20 cellular contexts compared by ENCODE assay signal in genomic region chr7:19114591-19114855, GRCh38. TPM values are rescaled to one million over a fixed set of nuclear protein-coding genes. Genes with fewer than 3 reads are reported as not detected.
DNase-seq lines count a peak whose midpoint lies in the region; ATAC-seq and TF ChIP-seq lines count a peak whose summit lies in the region.
"Had no signal": no experiment of that assay in that cellular context is flagged by ENCODE, and none has a peak within 500 bp of the region (broad histone marks: within the 10 kb centered on the region; RNA-seq: fewer than 3 reads in every experiment).

No MANE protein-coding gene starts in this region.

- no peak overlapping the region for H3K4ac ChIP-seq in neuronal stem cell (ENCODE audit: low read length)

- peaks cover 56% of the 10 kb centered on the region for H3K4me1 Mint-ChIP-seq in osteocyte (ENCODE audit: unreplicated experiment)
- no peaks in the 10 kb centered on the region for H3K4me1 Mint-ChIP-seq in CD4-positive, alpha-beta T cell (ENCODE audit: low read depth)
- peaks cover 6% of the 10 kb centered on the region for H3K4me1 Mint-ChIP-seq in stimulated activated naive CD8-positive, alpha-beta T cell treated with anti-CD3 and anti-CD28 coated beads, Interleukin-15, amount 100 ng/mL, for 72 hours

- H3K79me1 ChIP-seq in neuronal stem cell (ENCODE audit: low read depth, low read length), result no peaks in the 10 kb centered on the region

- ATAC-seq in CD4-positive, alpha-beta T cell (ENCODE audit: poor library complexity), result no peak
- no peak for ATAC-seq in stimulated activated naive CD8-positive, alpha-beta T cell treated with anti-CD3 and anti-CD28 coated beads, Interleukin-15, amount 100 ng/mL, for 72 hours
- ATAC-seq: esophagus mucosa, lower lobe of right lung had no signal

- H3K36me3 Mint-ChIP-seq in osteocyte (ENCODE audit: unreplicated experiment), result peaks cover 9% of the 10 kb centered on the region
- H3K36me3 Mint-ChIP-seq in CD4-positive, alpha-beta T cell (ENCODE audit: low read depth), result no peaks in the 10 kb centered on the region
- H3K36me3 Mint-ChIP-seq: activated naive CD4-positive, alpha-beta T cell treated with anti-CD3 and anti-CD28 coated beads, Interleukin-2, amount 50 U/mL, for 24 hours had no signal

- no peak overlapping the region for H2BK5ac ChIP-seq in neuronal stem cell (ENCODE audit: low read length)

- H3K4me3 ChIP-seq in BE2C (ENCODE audit: low read depth, low read length), result peak overlapping the region; percentile 95
- H3K4me3 ChIP-seq in SJSA1, result peak overlapping the region; percentile 93
- peak overlapping the region; percentile 59 to 89 (median 74) for H3K4me3 ChIP-seq in esophagus muscularis mucosa
- no peak overlapping the region for H3K4me3 ChIP-seq in neuronal stem cell (ENCODE audit: low read length in 2 of 2)
- H3K4me3 ChIP-seq in colonic mucosa, result no peak overlapping the region
- H3K4me3 ChIP-seq: BLaER1, lower lobe of right lung, Peyer's patch had no signal

- H3K18ac ChIP-seq in neuronal stem cell (ENCODE audit: low read length), result no peak overlapping the region

- no peak overlapping the region for H3K14ac ChIP-seq in neuronal stem cell (ENCODE audit: low read length)

- no peak overlapping the region for H2BK120ac ChIP-seq in neuronal stem cell (ENCODE audit: low read depth, low read length)

- no peak overlapping the region for H3K23ac ChIP-seq in neuronal stem cell (ENCODE audit: low read depth, low read length, poor library complexity)

- intact Hi-C loops in esophagus muscularis mucosa (cut with DNase I), result no loop called here
- intact Hi-C loops in CD4-positive, alpha-beta T cell (cut with DNase I, micrococcal nuclease), result no loop called here
- intact Hi-C loops in colonic mucosa (cut with DNase I), result no loop called here

- H2AK5ac ChIP-seq in neuronal stem cell (ENCODE audit: low read depth, low read length), result no peak overlapping the region

- no peak for TF ChIP-seq EP300 in esophagus muscularis mucosa (IDR thresholded peaks at IDR 0.05)

- 26% methylated on average over 1 of the region's 1 CpG for WGBS in esophagus muscularis mucosa
- no CpG with 5 or more reads among the region's 1 CpG for WGBS in neuronal stem cell (ENCODE audit: extremely low coverage in 2 of 2, insufficient read length in 2 of 2, insufficient replicate concordance in 1 of 2), 2 donors

- H3K27ac ChIP-seq in SJSA1 (peak overlapping the region; percentile 75), esophagus muscularis mucosa (replicated peaks in 1 of 4) (peak overlapping the region; percentile 13 to 87 (median 53)), neuronal stem cell (replicated peaks; ENCODE audit: low read length) (no peak overlapping the region), colonic mucosa (no peak overlapping the region)
- no peak overlapping the region for H3K27ac ChIP-seq in CD4-positive, alpha-beta T cell (ENCODE audit: low read depth, low read length)
- H3K27ac ChIP-seq: BLaER1, lower lobe of right lung, neutrophil, Peyer's patch had no signal

- H3K36me3 ChIP-seq in BE2C, result peaks cover 41% of the 10 kb centered on the region
- H3K36me3 ChIP-seq in SJSA1, result peaks cover 67% of the 10 kb centered on the region
- H3K36me3 ChIP-seq in esophagus muscularis mucosa, result no peaks in the 10 kb centered on the region
- H3K36me3 ChIP-seq in neuronal stem cell (replicated peaks in 1 of 2; ENCODE audit: control insufficient read depth in 2 of 2, insufficient read depth in 2 of 2, low read length in 2 of 2), result no peaks in the 10 kb centered on the region
- no peaks in the 10 kb centered on the region for H3K36me3 ChIP-seq in colonic mucosa
- H3K36me3 ChIP-seq: BLaER1, lower lobe of right lung, neutrophil, Peyer's patch, stomach had no signal

- no peak for TF ChIP-seq POLR2A in esophagus muscularis mucosa (IDR thresholded peaks at IDR 0.05; ENCODE audit: low read depth)

- no peak overlapping the region for H2BK15ac ChIP-seq in neuronal stem cell (ENCODE audit: low read length)

- H3K27me3 Mint-ChIP-seq in osteocyte (ENCODE audit: unreplicated experiment), result no peaks in the 10 kb centered on the region
- peaks cover 76% of the 10 kb centered on the region for H3K27me3 Mint-ChIP-seq in CD4-positive, alpha-beta T cell
- H3K27me3 Mint-ChIP-seq in stimulated activated naive CD8-positive, alpha-beta T cell treated with anti-CD3 and anti-CD28 coated beads, Interleukin-15, amount 100 ng/mL, for 72 hours, result peaks cover 82% of the 10 kb centered on the region

- TF ChIP-seq CTCF in BE2C (IDR thresholded peaks at IDR 0.05; ENCODE audit: low read depth, low read length) (no peak), esophagus muscularis mucosa (IDR thresholded peaks at IDR 0.05) (no peak), osteocyte (IDR thresholded peaks at IDR 0.05) (no peak), colonic mucosa (IDR thresholded peaks at IDR 0.05) (no peak)
- no peak for TF ChIP-seq CTCF in CD4-positive, alpha-beta T cell (IDR thresholded peaks at IDR 0.05)

- H3K9me3 ChIP-seq in BE2C (no peaks in the 10 kb centered on the region), SJSA1 (replicated peaks) (no peaks in the 10 kb centered on the region), esophagus muscularis mucosa (no peaks in the 10 kb centered on the region), neuronal stem cell (replicated peaks in 1 of 2; ENCODE audit: control insufficient read depth in 2 of 2, insufficient read depth in 1 of 2, low read depth in 1 of 2, low read length in 2 of 2) (no peaks in the 10 kb centered on the region), colonic mucosa (no peaks in the 10 kb centered on the region)
- H3K9me3 ChIP-seq in CD4-positive, alpha-beta T cell (ENCODE audit: control insufficient read depth, low read length), result peaks cover 6% of the 10 kb centered on the region
- H3K9me3 ChIP-seq: lower lobe of right lung, neutrophil, Peyer's patch, stomach had no signal

- no peak overlapping the region for H4K91ac ChIP-seq in neuronal stem cell (ENCODE audit: low read depth, low read length, poor library complexity)

- H2AFZ ChIP-seq in neuronal stem cell (ENCODE audit: low read length), result no peak overlapping the region

- peaks cover 13% of the 10 kb centered on the region for H3K4me1 ChIP-seq in BE2C
- peaks cover 50% of the 10 kb centered on the region for H3K4me1 ChIP-seq in SJSA1 (replicated peaks)
- peaks cover 16 to 50% (median 48%) of the 10 kb centered on the region in 4 donors for H3K4me1 ChIP-seq in esophagus muscularis mucosa
- H3K4me1 ChIP-seq in neuronal stem cell (ENCODE audit: control insufficient read depth in 2 of 2, insufficient read depth in 1 of 2, low read depth in 1 of 2, low read length in 2 of 2), result peaks cover 0 to 10% of the 10 kb centered on the region in 2 donors
- no peaks in the 10 kb centered on the region for H3K4me1 ChIP-seq in colonic mucosa

- no peak overlapping the region for H3K9ac ChIP-seq in neuronal stem cell (ENCODE audit: low read depth, low read length, poor library complexity)
- H3K9ac ChIP-seq in colonic mucosa (ENCODE audit: low read depth in 2 of 2, low read length in 2 of 2), result no peak overlapping the region
- H3K9ac ChIP-seq: BLaER1 had no signal

- peak overlapping the region; percentile 80 for H3K4me3 Mint-ChIP-seq in osteocyte (ENCODE audit: unreplicated experiment)
- no peak overlapping the region for H3K4me3 Mint-ChIP-seq in CD4-positive, alpha-beta T cell
- no peak overlapping the region for H3K4me3 Mint-ChIP-seq in stimulated activated naive CD8-positive, alpha-beta T cell treated with anti-CD3 and anti-CD28 coated beads, Interleukin-15, amount 100 ng/mL, for 72 hours
- H3K4me3 Mint-ChIP-seq: activated naive CD4-positive, alpha-beta T cell treated with anti-CD3 and anti-CD28 coated beads, Interleukin-2, amount 50 U/mL, for 24 hours had no signal

- no peak for DNase-seq in BE2C
- DNase-seq in SJSA1 (ENCODE audit: low read depth in 1 of 2, low spot score in 2 of 2), result no peak
- no peak for DNase-seq in esophagus muscularis mucosa (ENCODE audit: extremely low spot score)
- no peak for DNase-seq in osteocyte (ENCODE audit: extremely low spot score, unreplicated experiment)
- DNase-seq in neuronal stem cell (ENCODE audit: low spot score), result no peak
- DNase-seq in CD4-positive, alpha-beta T cell, result no peak
- DNase-seq in stimulated activated naive CD8-positive, alpha-beta T cell treated with anti-CD3 and anti-CD28 coated beads, Interleukin-15, amount 100 ng/mL, for 72 hours, result no peak
- DNase-seq in colonic mucosa, result no peak
- DNase-seq: activated CD8-positive, alpha-beta memory T cell treated with anti-CD3 and anti-CD28 coated beads, Interleukin-2, amount 50 U/mL, for 48 hours; DMS79 treated with DMSO at 0.1 percent for 48 hours; Karpas-422; lower lobe of right lung; NCI-H1930; Peyer's patch; stomach; T-helper 1 cell had no signal

- H3K27ac Mint-ChIP-seq in osteocyte (ENCODE audit: unreplicated experiment), result peak overlapping the region; percentile 99
- H3K27ac Mint-ChIP-seq in CD4-positive, alpha-beta T cell, result no peak overlapping the region
- H3K27ac Mint-ChIP-seq in stimulated activated naive CD8-positive, alpha-beta T cell treated with anti-CD3 and anti-CD28 coated beads, Interleukin-15, amount 100 ng/mL, for 72 hours, result no peak overlapping the region
- H3K27ac Mint-ChIP-seq: activated naive CD4-positive, alpha-beta T cell treated with anti-CD3 and anti-CD28 coated beads, Interleukin-2, amount 50 U/mL, for 24 hours had no signal

- H3K27me3 ChIP-seq in BE2C (no peaks in the 10 kb centered on the region), SJSA1 (replicated peaks) (no peaks in the 10 kb centered on the region), esophagus muscularis mucosa (peaks cover 0 to 82% (median 11%) of the 10 kb centered on the region in 4 donors), neuronal stem cell (ENCODE audit: control insufficient read depth in 3 of 3, insufficient read depth in 3 of 3, low read depth in 1 of 3, low read length in 3 of 3) (peaks cover 30 to 89% (median 77%) of the 10 kb centered on the region in 3 experiments), colonic mucosa (peaks cover 61% of the 10 kb centered on the region)
- peaks cover 89% of the 10 kb centered on the region for H3K27me3 ChIP-seq in CD4-positive, alpha-beta T cell (ENCODE audit: control insufficient read depth, insufficient read depth, low read length)

- CTCF ChIA-PET in CD4-positive, alpha-beta T cell (lab: Charles Lee), result no interaction called here

- H2BK12ac ChIP-seq in neuronal stem cell (ENCODE audit: low read length), result no peak overlapping the region

- H4K8ac ChIP-seq in neuronal stem cell (ENCODE audit: low read depth, low read length), result no peak overlapping the region

- POLR2A ChIA-PET in CD4-positive, alpha-beta T cell (lab: Charles Lee), result no interaction called here

- no peak overlapping the region for H3K4me2 ChIP-seq in neuronal stem cell (ENCODE audit: insufficient read depth, low read length, poor library complexity, severe bottlenecking)
- H3K4me2 ChIP-seq: BLaER1 had no signal

- no peaks in the 10 kb centered on the region for H3K9me3 Mint-ChIP-seq in osteocyte (ENCODE audit: unreplicated experiment)
- no peaks in the 10 kb centered on the region for H3K9me3 Mint-ChIP-seq in CD4-positive, alpha-beta T cell
- no peaks in the 10 kb centered on the region for H3K9me3 Mint-ChIP-seq in stimulated activated naive CD8-positive, alpha-beta T cell treated with anti-CD3 and anti-CD28 coated beads, Interleukin-15, amount 100 ng/mL, for 72 hours
- H3K9me3 Mint-ChIP-seq: activated naive CD4-positive, alpha-beta T cell treated with anti-CD3 and anti-CD28 coated beads, Interleukin-2, amount 50 U/mL, for 24 hours had no signal

RNA-seq across cellular contexts. Expression of gene TWIST1, which starts 2.9 kb away (rescaled TPM):
- polyA plus RNA-seq in BE2C (2012; ENCODE audit: insufficient read depth, insufficient read length, low read depth), result 211 TPM
- total RNA-seq in SJSA1 (2014; rRNA removed; shearing (Covaris generic)), result 49.5 and 76.2 TPM in 2 replicates
- 10 to 100 TPM; 15.6 to 18.3 (median 16.1) TPM for total RNA-seq in esophagus muscularis mucosa
- 53.4 and 58.4 TPM in 2 replicates for total RNA-seq in osteocyte
- 0.20 TPM for polyA plus RNA-seq in neuronal stem cell (2013, experiment 1 of 2)
- 0.22 TPM for polyA plus RNA-seq in neuronal stem cell (2013, experiment 2 of 2)
- not detected for total RNA-seq in CD4-positive, alpha-beta T cell
- under 1 TPM in 1 of 2 donors, not detected in 1; 0.77 TPM for total RNA-seq in colonic mucosa
- total RNA-seq: lower lobe of right lung had no signal

RNA-seq across cellular contexts. Expression of gene FERD3L, which starts 30.7 kb away (rescaled TPM):
- not detected for polyA plus RNA-seq in BE2C (2012; ENCODE audit: insufficient read depth, insufficient read length, low read depth)
- not detected in 2 replicates for total RNA-seq in SJSA1 (2014; rRNA removed; shearing (Covaris generic))
- total RNA-seq in esophagus muscularis mucosa, result not detected
- total RNA-seq in osteocyte, result not detected in 2 replicates
- polyA plus RNA-seq in neuronal stem cell (2013, experiment 1 of 2), result not detected
- polyA plus RNA-seq in neuronal stem cell (2013, experiment 2 of 2), result not detected
- total RNA-seq in CD4-positive, alpha-beta T cell, result not detected
- total RNA-seq in colonic mucosa, result not detected
- total RNA-seq: esophagus mucosa, lower lobe of right lung, Peyer's patch, stomach had no signal
- polyA plus RNA-seq: stomach had no signal

Comparison
In these comparisons a context has a peak if more than half of its experiments do, and no peak if none do; other contexts are left out.
1. H3K4me3 ChIP-seq: peak in BE2C (single experiment), SJSA1 (single experiment) and esophagus muscularis mucosa (4 of 4); none in neuronal stem cell (0 of 2) and colonic mucosa (single experiment).
2. H3K27ac ChIP-seq: peak in SJSA1 (single experiment) and esophagus muscularis mucosa (4 of 4); none in neuronal stem cell (single experiment), CD4-positive, alpha-beta T cell (single experiment) and colonic mucosa (single experiment).
3. RNA of gene TWIST1, which starts 2.9 kb away (total RNA-seq): 49.5 to 76.2 TPM in SJSA1, 53.4 to 58.4 TPM in osteocyte and 15.6 to 18.3 TPM in esophagus muscularis mucosa; 0.77 TPM in colonic mucosa and not detected in CD4-positive, alpha-beta T cell; every median in the first group is over 4 times any median in the second.